Comparison of ENCODE assay signal across 14 cellular contexts in the genomic region with DNA sequence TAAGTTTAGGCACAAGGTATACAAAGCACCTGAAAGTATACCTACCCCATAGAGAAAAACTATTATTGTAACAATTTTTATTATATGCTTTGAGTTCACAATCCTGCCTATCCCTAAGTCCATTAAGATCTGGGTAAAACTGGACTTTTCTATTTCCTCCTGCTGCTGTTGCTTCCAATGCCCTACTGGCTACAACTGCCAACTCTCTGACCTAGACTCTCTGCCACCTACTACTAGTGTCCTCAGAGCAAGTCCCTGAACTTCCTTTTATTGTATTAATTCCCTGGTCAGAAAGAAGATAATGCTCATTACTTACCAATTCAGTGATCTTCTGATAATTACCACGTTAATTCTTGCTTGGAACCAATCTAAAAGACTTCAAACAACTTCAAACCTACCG.
DNase-seq lines count a peak whose midpoint lies in the region; ATAC-seq and TF ChIP-seq lines count a peak whose summit lies in the region.
"Had no signal": no experiment of that assay in that cellular context is flagged by ENCODE, and none has a peak within 500 bp of the region (broad histone marks: within the 10 kb centered on the region; RNA-seq: fewer than 3 reads in every experiment).

No MANE protein-coding gene starts in this region.

- no peaks in the 10 kb centered on the region for H3F3A ChIP-seq in neural cell (ENCODE audit: insufficient read depth, low read length, poor library complexity, severe bottlenecking)

- in situ Hi-C loops in G401 (cut with HindIII; ENCODE audit: low sequenced_read_pairs) (no loop called here), transverse colon (cut with MboI; ENCODE audit: low pct_ligation_motif_present in 1 of 4, low pct_unique_long_range_greater_than_20kb in 1 of 4, low sequenced_read_pairs in 3 of 4) (no loop called here), mammary epithelial cell (cut with MboI; ENCODE audit: low sequenced_read_pairs in 2 of 2) (no loop called here)

- BruUV-seq in mammary epithelial cell (replicated peaks; lab: Mats Ljungman, UMichigan) = no TSS peak

- TF ChIP-seq EP300 in neural cell (conservative IDR thresholded peaks at IDR 0.05; ENCODE audit: poor library complexity, severe bottlenecking) (no peak), transverse colon (IDR thresholded peaks at IDR 0.05; ENCODE audit: low read depth) (no peak)

- H3K4me1 ChIP-seq in BE2C = peaks cover 62% of the 10 kb centered on the region
- H3K4me1 ChIP-seq in transverse colon = peaks cover 0 to 22% (median 8%) of the 10 kb centered on the region in 4 donors
- H3K4me1 ChIP-seq in mammary epithelial cell (ENCODE audit: insufficient read depth, low read length) = peaks cover 6% of the 10 kb centered on the region
- H3K4me1 ChIP-seq: Caco-2 had no signal

- no peaks in the 10 kb centered on the region for H3K36me3 Mint-ChIP-seq in endothelial cell (ENCODE audit: low read depth, unreplicated experiment)

- ATAC-seq in HG02884 (IDR thresholded peaks at IDR 0.05; ENCODE audit: unreplicated experiment) = no peak
- ATAC-seq: GM23338 had no signal

- H2AFZ ChIP-seq in neural cell (ENCODE audit: low read depth, low read length) = no peak overlapping the region
- H2AFZ ChIP-seq in mammary epithelial cell (ENCODE audit: low read depth, low read length) = no peak overlapping the region
- H2AFZ ChIP-seq: GM23338 had no signal

- no peaks in the 10 kb centered on the region for H3K9me3 Mint-ChIP-seq in endothelial cell (ENCODE audit: unreplicated experiment)
- H3K9me3 Mint-ChIP-seq: CD4-positive, alpha-beta T cell; GM23338 had no signal

- no peaks in the 10 kb centered on the region for H3K9me2 ChIP-seq in neural cell (ENCODE audit: insufficient read depth, low read length)

- H3K27me3 ChIP-seq in BE2C (no peaks in the 10 kb centered on the region), neural cell (ENCODE audit: insufficient read depth, low read depth, low read length) (no peaks in the 10 kb centered on the region), transverse colon (no peaks in the 10 kb centered on the region), mammary epithelial cell (ENCODE audit: insufficient read depth, low read length) (no peaks in the 10 kb centered on the region)

- dilution Hi-C loops in mammary epithelial cell (cut with HindIII; ENCODE audit: low sequenced_read_pairs) = no loop called here

- H3K27me3 Mint-ChIP-seq in endothelial cell (ENCODE audit: unreplicated experiment) = peaks cover 10% of the 10 kb centered on the region
- H3K27me3 Mint-ChIP-seq: CD4-positive, alpha-beta T cell had no signal

- H3K9ac ChIP-seq in neural cell (ENCODE audit: low read length) (no peak overlapping the region), mammary epithelial cell (ENCODE audit: insufficient read depth, low read length) (no peak overlapping the region)

- H3K4me3 ChIP-seq in BE2C (ENCODE audit: low read depth, low read length) (peak overlapping the region; percentile 7; the same call in 1 of the 2 replicates), neural cell (ENCODE audit: low read length) (peak overlapping the region; percentile 73), transverse colon (no peak overlapping the region), mammary epithelial cell (replicated peaks in 1 of 3; ENCODE audit: insufficient read depth in 1 of 3, low read depth in 2 of 3, low read length in 3 of 3) (no peak overlapping the region)
- H3K4me3 ChIP-seq: GM23338 had no signal

- H4K20me1 ChIP-seq in neural cell (ENCODE audit: insufficient read depth) (no peaks in the 10 kb centered on the region), mammary epithelial cell (ENCODE audit: insufficient read depth, low read length) (no peaks in the 10 kb centered on the region)

- H3K79me2 ChIP-seq in neural cell (replicated peaks; ENCODE audit: insufficient read depth, low read length) (peaks cover 96% of the 10 kb centered on the region), mammary epithelial cell (ENCODE audit: insufficient read depth, low read length) (peaks cover 83% of the 10 kb centered on the region)

- peak overlapping the region; percentile 42 for H3K27ac Mint-ChIP-seq in endothelial cell (ENCODE audit: unreplicated experiment)
- H3K27ac Mint-ChIP-seq: CD4-positive, alpha-beta T cell; GM23338 had no signal

- no peak overlapping the region for H3K4me3 Mint-ChIP-seq in endothelial cell (ENCODE audit: unreplicated experiment)
- H3K4me3 Mint-ChIP-seq: CD4-positive, alpha-beta T cell; GM23338 had no signal

- no peak for DNase-seq in BE2C
- DNase-seq in G401 (ENCODE audit: low spot score) = peak; percentile 58
- no peak for DNase-seq in endothelial cell (ENCODE audit: low spot score)
- DNase-seq in transverse colon = no peak
- DNase-seq in mammary epithelial cell = no peak
- DNase-seq: ACHN; Caco-2; CD4-positive, alpha-beta T cell; GDM1; H7 had no signal

- no peak for TF ChIP-seq RAD21 in neural cell (conservative IDR thresholded peaks at IDR 0.05)

- H3K27ac ChIP-seq in neural cell (ENCODE audit: low read length) (no peak overlapping the region), transverse colon (no peak overlapping the region), mammary epithelial cell (ENCODE audit: insufficient read depth, low read depth, low read length) (no peak overlapping the region)
- H3K27ac ChIP-seq: C4-2B had no signal

- peaks cover 50% of the 10 kb centered on the region for H3K4me1 Mint-ChIP-seq in endothelial cell (ENCODE audit: unreplicated experiment)

- TF ChIP-seq CTCF in BE2C (IDR thresholded peaks at IDR 0.05; ENCODE audit: low read depth, low read length) = no peak
- no peak for TF ChIP-seq CTCF in endothelial cell (IDR thresholded peaks at IDR 0.05; ENCODE audit: unreplicated experiment)
- no peak for TF ChIP-seq CTCF in neural cell (IDR thresholded peaks at IDR 0.05; ENCODE audit: poor library complexity, severe bottlenecking)
- TF ChIP-seq CTCF in transverse colon (IDR thresholded peaks at IDR 0.05) = no peak
- TF ChIP-seq CTCF in mammary epithelial cell (conservative IDR thresholded peaks at IDR 0.05 in 1 of 2, IDR thresholded peaks at IDR 0.05 in 1 of 2; ENCODE audit: extremely low read depth in 1 of 2, insufficient read depth in 1 of 2, low read depth in 1 of 2, low read length in 2 of 2) = no peak

- no peaks in the 10 kb centered on the region for H3K9me3 ChIP-seq in BE2C
- H3K9me3 ChIP-seq in neural cell (ENCODE audit: low read length) = no peaks in the 10 kb centered on the region
- no peaks in the 10 kb centered on the region for H3K9me3 ChIP-seq in transverse colon
- no peaks in the 10 kb centered on the region for H3K9me3 ChIP-seq in mammary epithelial cell (replicated peaks; ENCODE audit: insufficient read depth, low read length)
- H3K9me3 ChIP-seq: Caco-2 had no signal

- 82 to 86% methylated on average over 2 of the region's 2 CpGs for WGBS in transverse colon (ENCODE audit: low coverage in 1 of 2), 2 donors
- WGBS in mammary epithelial cell (ENCODE audit: low coverage, missing lambda C conversion rate) = 40% methylated on average over 2 of the region's 2 CpGs

- CTCF ChIA-PET in mammary epithelial cell (lab: Charles Lee; ENCODE audit: low non-redundant PET) = no interaction called here

- TF ChIP-seq POLR2A in transverse colon (IDR thresholded peaks at IDR 0.05) = no peak

- H3K4me2 ChIP-seq in neural cell (ENCODE audit: low read length) (peak overlapping the region; percentile 97), mammary epithelial cell (ENCODE audit: insufficient read depth, low read depth, low read length) (no peak overlapping the region)
- H3K4me2 ChIP-seq: GM23338 had no signal

- intact Hi-C loops in transverse colon (cut with DNase I; ENCODE audit: low total_unique reads) = no loop called here
- intact Hi-C loops in mammary epithelial cell (cut with micrococcal nuclease) = no loop called here

- H3K36me3 ChIP-seq in BE2C = no peaks in the 10 kb centered on the region
- H3K36me3 ChIP-seq in neural cell (ENCODE audit: insufficient read depth, low read length) = no peaks in the 10 kb centered on the region
- no peaks in the 10 kb centered on the region for H3K36me3 ChIP-seq in transverse colon
- H3K36me3 ChIP-seq in mammary epithelial cell (ENCODE audit: insufficient read depth, low read length) = no peaks in the 10 kb centered on the region

TF ChIP-seq in neural cell, 6 proteins besides CTCF, POLR2A, EP300 and RAD21:
- TF ChIP-seq POLR2AphosphoS5 (IDR thresholded peaks at IDR 0.05) (no peak), TAF1 (IDR thresholded peaks at IDR 0.05; ENCODE audit: low read depth) (no peak), MXI1 (conservative IDR thresholded peaks at IDR 0.05; ENCODE audit: poor library complexity, severe bottlenecking) (no peak), SMC3 (conservative IDR thresholded peaks at IDR 0.05; ENCODE audit: poor library complexity) (no peak), EZH2 (IDR thresholded peaks at IDR 0.05; ENCODE audit: borderline replicate concordance, insufficient read depth, low read length, poor library complexity, severe bottlenecking) (no peak)
- TF ChIP-seq, protein P1, sequence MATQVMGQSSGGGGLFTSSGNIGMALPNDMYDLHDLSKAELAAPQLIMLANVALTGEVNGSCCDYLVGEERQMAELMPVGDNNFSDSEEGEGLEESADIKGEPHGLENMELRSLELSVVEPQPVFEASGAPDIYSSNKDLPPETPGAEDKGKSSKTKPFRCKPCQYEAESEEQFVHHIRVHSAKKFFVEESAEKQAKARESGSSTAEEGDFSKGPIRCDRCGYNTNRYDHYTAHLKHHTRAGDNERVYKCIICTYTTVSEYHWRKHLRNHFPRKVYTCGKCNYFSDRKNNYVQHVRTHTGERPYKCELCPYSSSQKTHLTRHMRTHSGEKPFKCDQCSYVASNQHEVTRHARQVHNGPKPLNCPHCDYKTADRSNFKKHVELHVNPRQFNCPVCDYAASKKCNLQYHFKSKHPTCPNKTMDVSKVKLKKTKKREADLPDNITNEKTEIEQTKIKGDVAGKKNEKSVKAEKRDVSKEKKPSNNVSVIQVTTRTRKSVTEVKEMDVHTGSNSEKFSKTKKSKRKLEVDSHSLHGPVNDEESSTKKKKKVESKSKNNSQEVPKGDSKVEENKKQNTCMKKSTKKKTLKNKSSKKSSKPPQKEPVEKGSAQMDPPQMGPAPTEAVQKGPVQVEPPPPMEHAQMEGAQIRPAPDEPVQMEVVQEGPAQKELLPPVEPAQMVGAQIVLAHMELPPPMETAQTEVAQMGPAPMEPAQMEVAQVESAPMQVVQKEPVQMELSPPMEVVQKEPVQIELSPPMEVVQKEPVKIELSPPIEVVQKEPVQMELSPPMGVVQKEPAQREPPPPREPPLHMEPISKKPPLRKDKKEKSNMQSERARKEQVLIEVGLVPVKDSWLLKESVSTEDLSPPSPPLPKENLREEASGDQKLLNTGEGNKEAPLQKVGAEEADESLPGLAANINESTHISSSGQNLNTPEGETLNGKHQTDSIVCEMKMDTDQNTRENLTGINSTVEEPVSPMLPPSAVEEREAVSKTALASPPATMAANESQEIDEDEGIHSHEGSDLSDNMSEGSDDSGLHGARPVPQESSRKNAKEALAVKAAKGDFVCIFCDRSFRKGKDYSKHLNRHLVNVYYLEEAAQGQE (IDR thresholded peaks at IDR 0.05; ENCODE audit: borderline replicate concordance) = no peak

Comparison
In these comparisons a context has a peak if more than half of its experiments do, and no peak if none do; other contexts are left out.
1. H3K4me3 ChIP-seq: peak in BE2C (single experiment) and neural cell (single experiment); none in transverse colon (0 of 4) and mammary epithelial cell (0 of 3).